14 cellular contexts compared by ENCODE assay signal in the genomic region with DNA sequence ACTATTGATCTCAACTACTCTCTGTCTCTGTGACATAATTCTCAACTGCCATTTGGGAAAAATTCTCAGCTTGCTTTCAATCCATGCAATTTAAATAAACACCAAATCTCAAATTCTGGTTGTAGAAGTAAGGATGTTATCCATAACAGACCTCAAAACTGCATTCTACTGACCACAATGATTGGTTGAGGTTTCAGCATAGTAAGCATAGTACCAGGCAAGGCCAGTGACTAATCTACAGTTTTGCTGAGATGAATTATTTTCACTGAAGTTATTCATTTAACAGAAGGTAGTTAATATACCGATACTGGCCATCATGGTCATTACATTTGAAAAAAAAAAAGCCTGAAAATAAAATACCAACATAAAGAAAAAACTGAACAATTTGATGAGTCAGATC.
A peak's percentile ranks its signal among the peaks of the same experiment; 100 is the strongest.
DNase-seq lines count a peak whose midpoint lies in the region.
"Had no signal": no experiment of that assay in that cellular context is flagged by ENCODE, and none has a peak within 500 bp of the region (broad histone marks: within the 10 kb centered on the region; RNA-seq: fewer than 3 reads in every experiment).

No MANE protein-coding gene starts in this region.

- POLR2A ChIA-PET in activated CD4-positive, alpha-beta memory T cell treated with anti-CD3 and anti-CD28 coated beads for 36 hours (lab: Charles Lee), result no interaction called here

- DNase-seq in ELR (ENCODE audit: low read depth), result peak; percentile 11
- DNase-seq in HT1080 (ENCODE audit: low read depth), result peak; percentile 12
- peak; percentile 53 for DNase-seq in amniotic epithelial cell (ENCODE audit: low read depth)
- DNase-seq in glomerular visceral epithelial cell (ENCODE audit: extremely low spot score), result peak; percentile 64
- DNase-seq in NCI-H1092 treated with DMSO at 0.1 percent for 48 hours (lab: John Stamatoyannopoulos, UW), result no peak
- DNase-seq in activated CD4-positive, alpha-beta memory T cell treated with anti-CD3 and anti-CD28 coated beads for 36 hours, result no peak
- DNase-seq in iPS-NIHi7 (ENCODE audit: extremely low spot score), result no peak
- no peak for DNase-seq in COR-L47 (lab: John Stamatoyannopoulos, UW)
- DNase-seq: ACHN; Calu3; CD4-positive, CD25-positive, alpha-beta regulatory T cell; DMS79; IMR-90 had no signal

- no peak overlapping the region for H3K27ac Mint-ChIP-seq in activated CD4-positive, alpha-beta memory T cell treated with anti-CD3 and anti-CD28 coated beads for 36 hours
- H3K27ac Mint-ChIP-seq: CD4-positive, CD25-positive, alpha-beta regulatory T cell; GM23338 had no signal

- H3K4me1 Mint-ChIP-seq in activated CD4-positive, alpha-beta memory T cell treated with anti-CD3 and anti-CD28 coated beads for 36 hours (ENCODE audit: low read depth), result no peaks in the 10 kb centered on the region
- H3K4me1 Mint-ChIP-seq: CD4-positive, CD25-positive, alpha-beta regulatory T cell; GM23338 had no signal

- peaks cover 16% of the 10 kb centered on the region for H3K9me3 Mint-ChIP-seq in activated CD4-positive, alpha-beta memory T cell treated with anti-CD3 and anti-CD28 coated beads for 36 hours
- H3K9me3 Mint-ChIP-seq: GM23338 had no signal

- intact Hi-C loops in activated CD4-positive, alpha-beta memory T cell treated with anti-CD3 and anti-CD28 coated beads for 36 hours (cut with micrococcal nuclease), result no loop called here

- H3K27me3 Mint-ChIP-seq in activated CD4-positive, alpha-beta memory T cell treated with anti-CD3 and anti-CD28 coated beads for 36 hours, result no peaks in the 10 kb centered on the region
- H3K27me3 Mint-ChIP-seq: CD4-positive, CD25-positive, alpha-beta regulatory T cell had no signal

- CTCF ChIA-PET in activated CD4-positive, alpha-beta memory T cell treated with anti-CD3 and anti-CD28 coated beads for 36 hours (lab: Charles Lee), result no interaction called here

- no peak overlapping the region for H3K4me3 Mint-ChIP-seq in activated CD4-positive, alpha-beta memory T cell treated with anti-CD3 and anti-CD28 coated beads for 36 hours
- H3K4me3 Mint-ChIP-seq: CD4-positive, CD25-positive, alpha-beta regulatory T cell; GM23338 had no signal

- no peaks in the 10 kb centered on the region for H3K36me3 Mint-ChIP-seq in activated CD4-positive, alpha-beta memory T cell treated with anti-CD3 and anti-CD28 coated beads for 36 hours
- H3K36me3 Mint-ChIP-seq: CD4-positive, CD25-positive, alpha-beta regulatory T cell had no signal

Comparison
In these comparisons a context has a peak if more than half of its experiments do, and no peak if none do; other contexts are left out.
1. DNase-seq: peak in ELR (single experiment), HT1080 (single experiment), amniotic epithelial cell (single experiment) and glomerular visceral epithelial cell (single experiment); none in NCI-H1092 treated with DMSO at 0.1 percent for 48 hours (single experiment), activated CD4-positive, alpha-beta memory T cell treated with anti-CD3 and anti-CD28 coated beads for 36 hours (single experiment), iPS-NIHi7 (single experiment) and COR-L47 (single experiment).